In genomic region chr2:109545828-109546713, GRCh38 we compare ENCODE assay signal across 8 cellular contexts.
A peak's percentile ranks its signal among the peaks of the same experiment; 100 is the strongest.
DNase-seq lines count a peak whose midpoint lies in the region; ATAC-seq and TF ChIP-seq lines count a peak whose summit lies in the region.

No MANE protein-coding gene starts in this region.

- intact Hi-C loops in testis (cut with DNase I; ENCODE audit: low total_unique reads), result loop anchor here (5.0 kb wide), 1 partner anchor 186 kb away; no protein-coding TSS in a partner anchor

- H3K9me3 Mint-ChIP-seq in activated T-cell treated with anti-CD3 and anti-CD28 coated beads, Interleukin-2, amount 50 U/mL, for 4 hours, result no peaks in the 10 kb centered on the region

- H3K9me3 ChIP-seq in neural cell (ENCODE audit: low read length) (no peaks in the 10 kb centered on the region), testis (no peaks in the 10 kb centered on the region)

- ATAC-seq in GM18520 (IDR thresholded peaks at IDR 0.05; ENCODE audit: unreplicated experiment) (peak; percentile 53), HG03469 (IDR thresholded peaks at IDR 0.05; ENCODE audit: unreplicated experiment) (peak; percentile 63)
- ATAC-seq in activated T-cell treated with anti-CD3 and anti-CD28 coated beads, Interleukin-2, amount 50 U/mL, for 4 hours, result peak; percentile 85 to 87

- no peak overlapping the region for H3K27ac ChIP-seq in neural cell (ENCODE audit: low read length)
- no peak overlapping the region for H3K27ac ChIP-seq in testis

- H3K4me3 ChIP-seq in AG09309 (ENCODE audit: control insufficient read depth, low read depth, low read length) (no peak overlapping the region), fibroblast of mammary gland (ENCODE audit: control insufficient read depth, low read depth, low read length) (no peak overlapping the region), neural cell (ENCODE audit: low read length) (no peak overlapping the region), testis (no peak overlapping the region)

- H3F3A ChIP-seq in neural cell (ENCODE audit: insufficient read depth, low read length, poor library complexity, severe bottlenecking), result no peaks in the 10 kb centered on the region

- H3K4me3 Mint-ChIP-seq in activated T-cell treated with anti-CD3 and anti-CD28 coated beads, Interleukin-2, amount 50 U/mL, for 4 hours, result no peak overlapping the region

- H3K36me3 Mint-ChIP-seq in activated T-cell treated with anti-CD3 and anti-CD28 coated beads, Interleukin-2, amount 50 U/mL, for 4 hours (ENCODE audit: insufficient read depth), result no peaks in the 10 kb centered on the region

- no peaks in the 10 kb centered on the region for H3K4me1 Mint-ChIP-seq in activated T-cell treated with anti-CD3 and anti-CD28 coated beads, Interleukin-2, amount 50 U/mL, for 4 hours (ENCODE audit: low read depth)

- H3K79me2 ChIP-seq in neural cell (replicated peaks; ENCODE audit: insufficient read depth, low read length), result no peaks in the 10 kb centered on the region

- H4K20me1 ChIP-seq in neural cell (ENCODE audit: insufficient read depth), result no peaks in the 10 kb centered on the region

- TF ChIP-seq EP300 in neural cell (conservative IDR thresholded peaks at IDR 0.05; ENCODE audit: poor library complexity, severe bottlenecking), result no peak

- no peaks in the 10 kb centered on the region for H3K27me3 ChIP-seq in neural cell (ENCODE audit: insufficient read depth, low read depth, low read length)
- no peaks in the 10 kb centered on the region for H3K27me3 ChIP-seq in testis

- DNase-seq in AG09309 (ENCODE audit: low read depth) (no peak), fibroblast of mammary gland (ENCODE audit: low read depth) (peak; percentile 58), testis (peak; percentile 79)
- peak; percentile 46 for DNase-seq in activated T-cell treated with anti-CD3 and anti-CD28 coated beads, Interleukin-2, amount 50 U/mL, for 4 hours

- TF ChIP-seq CTCF in AG09309 (IDR thresholded peaks at IDR 0.05; ENCODE audit: control insufficient read depth, insufficient read depth, low read depth, low read length, missing control alignments) (peak; percentile 96), fibroblast of mammary gland (conservative IDR thresholded peaks at IDR 0.05; ENCODE audit: control insufficient read depth, insufficient read depth, low read depth, low read length) (peak; percentile 96), neural cell (IDR thresholded peaks at IDR 0.05; ENCODE audit: poor library complexity, severe bottlenecking) (peak; percentile 95), testis (IDR thresholded peaks at IDR 0.05) (peak; percentile 68 to 82 (median 75))

- 39 to 48% methylated on average over 10 of the region's 10 CpGs for WGBS in testis, 2 donors

- H3K4me1 ChIP-seq in testis, result no peaks in the 10 kb centered on the region

- no peak overlapping the region for H3K9ac ChIP-seq in neural cell (ENCODE audit: low read length)

- H2AFZ ChIP-seq in neural cell (ENCODE audit: low read depth, low read length), result no peak overlapping the region

- peaks cover 2% of the 10 kb centered on the region for H3K27me3 Mint-ChIP-seq in activated T-cell treated with anti-CD3 and anti-CD28 coated beads, Interleukin-2, amount 50 U/mL, for 4 hours (ENCODE audit: low read depth)

- no peak for TF ChIP-seq POLR2A in testis (IDR thresholded peaks at IDR 0.05)

- H3K4me2 ChIP-seq in neural cell (ENCODE audit: low read length), result no peak overlapping the region

- TF ChIP-seq RAD21 in neural cell (conservative IDR thresholded peaks at IDR 0.05), result peak; percentile 98

- H3K36me3 ChIP-seq in neural cell (ENCODE audit: insufficient read depth, low read length), result no peaks in the 10 kb centered on the region
- H3K36me3 ChIP-seq in testis (ENCODE audit: low read depth, missing control alignments), result no peaks in the 10 kb centered on the region

- no peaks in the 10 kb centered on the region for H3K9me2 ChIP-seq in neural cell (ENCODE audit: insufficient read depth, low read length)

TF ChIP-seq in PFSK-1, 5 proteins besides CTCF, POLR2A, EP300 and RAD21:
- no peak for TF ChIP-seq POLR2AphosphoS5 (IDR thresholded peaks at IDR 0.05; ENCODE audit: low read depth, low read length)
- TF ChIP-seq, protein P1, sequence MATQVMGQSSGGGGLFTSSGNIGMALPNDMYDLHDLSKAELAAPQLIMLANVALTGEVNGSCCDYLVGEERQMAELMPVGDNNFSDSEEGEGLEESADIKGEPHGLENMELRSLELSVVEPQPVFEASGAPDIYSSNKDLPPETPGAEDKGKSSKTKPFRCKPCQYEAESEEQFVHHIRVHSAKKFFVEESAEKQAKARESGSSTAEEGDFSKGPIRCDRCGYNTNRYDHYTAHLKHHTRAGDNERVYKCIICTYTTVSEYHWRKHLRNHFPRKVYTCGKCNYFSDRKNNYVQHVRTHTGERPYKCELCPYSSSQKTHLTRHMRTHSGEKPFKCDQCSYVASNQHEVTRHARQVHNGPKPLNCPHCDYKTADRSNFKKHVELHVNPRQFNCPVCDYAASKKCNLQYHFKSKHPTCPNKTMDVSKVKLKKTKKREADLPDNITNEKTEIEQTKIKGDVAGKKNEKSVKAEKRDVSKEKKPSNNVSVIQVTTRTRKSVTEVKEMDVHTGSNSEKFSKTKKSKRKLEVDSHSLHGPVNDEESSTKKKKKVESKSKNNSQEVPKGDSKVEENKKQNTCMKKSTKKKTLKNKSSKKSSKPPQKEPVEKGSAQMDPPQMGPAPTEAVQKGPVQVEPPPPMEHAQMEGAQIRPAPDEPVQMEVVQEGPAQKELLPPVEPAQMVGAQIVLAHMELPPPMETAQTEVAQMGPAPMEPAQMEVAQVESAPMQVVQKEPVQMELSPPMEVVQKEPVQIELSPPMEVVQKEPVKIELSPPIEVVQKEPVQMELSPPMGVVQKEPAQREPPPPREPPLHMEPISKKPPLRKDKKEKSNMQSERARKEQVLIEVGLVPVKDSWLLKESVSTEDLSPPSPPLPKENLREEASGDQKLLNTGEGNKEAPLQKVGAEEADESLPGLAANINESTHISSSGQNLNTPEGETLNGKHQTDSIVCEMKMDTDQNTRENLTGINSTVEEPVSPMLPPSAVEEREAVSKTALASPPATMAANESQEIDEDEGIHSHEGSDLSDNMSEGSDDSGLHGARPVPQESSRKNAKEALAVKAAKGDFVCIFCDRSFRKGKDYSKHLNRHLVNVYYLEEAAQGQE (IDR thresholded peaks at IDR 0.05; ENCODE audit: insufficient read depth in 1 of 2, low read depth in 2 of 2, low read length in 2 of 2), result no peak
- TF ChIP-seq TAF1 (IDR thresholded peaks at IDR 0.05; ENCODE audit: borderline replicate concordance, insufficient read depth, low read length), result no peak
- TF ChIP-seq SIN3A (IDR thresholded peaks at IDR 0.05; ENCODE audit: borderline replicate concordance, insufficient read depth, low read length), result no peak
- peak; percentile 51 for TF ChIP-seq FOXP2 (optimal IDR thresholded peaks at IDR 0.05; ENCODE audit: borderline replicate concordance, extremely low read depth, extremely low read length, insufficient read depth)
TF ChIP-seq in PFSK-1: peak in this region for 1.

TF ChIP-seq in neural cell, 6 proteins besides CTCF, POLR2A, EP300 and RAD21:
- TF ChIP-seq SMC3 (conservative IDR thresholded peaks at IDR 0.05; ENCODE audit: poor library complexity) (peak; percentile 96), EZH2 (IDR thresholded peaks at IDR 0.05; ENCODE audit: borderline replicate concordance, insufficient read depth, low read length, poor library complexity, severe bottlenecking) (no peak)
TF ChIP-seq in neural cell: peak in this region for 1.
